In genomic region chr1:155316922-155317321, GRCh38 we compare ENCODE assay signal across 23 cellular contexts. TPM values are rescaled to one million over a fixed set of nuclear protein-coding genes. Genes with fewer than 3 reads are reported as not detected.
"Had no signal": no experiment of that assay in that cellular context is flagged by ENCODE, and none has a peak within 500 bp of the region (broad histone marks: within the 10 kb centered on the region; RNA-seq: fewer than 3 reads in every experiment).

No MANE protein-coding gene starts in this region.

- H3K9me3 ChIP-seq: adrenal gland, esophagus muscularis mucosa, gastroesophageal sphincter, heart left ventricle, lower lobe of right lung, suprapubic skin had no signal

- H3K4me3 ChIP-seq: adrenal gland, esophagus muscularis mucosa, gastroesophageal sphincter, heart left ventricle, lower lobe of right lung, suprapubic skin had no signal

- DNase-seq: activated CD4-positive, alpha-beta T cell treated with anti-CD3 and anti-CD28 coated beads for 48 hours; activated CD4-positive, CD25-positive, alpha-beta regulatory T cell; activated CD8-positive, alpha-beta T cell treated with anti-CD3 and anti-CD28 coated beads, Interleukin-2, amount 10 ng/mL, durations not matched to agents 7 days and 5 days; activated effector memory CD4-positive, alpha-beta T cell treated with anti-CD3 and anti-CD28 coated beads, Interleukin-2, amount 50 U/mL, for 16 hours; activated T-cell treated with anti-CD3 and anti-CD28 coated beads, Interleukin-2, amount 50 U/mL, for 48 hours; effector CD8-positive, alpha-beta T cell; heart left ventricle; kidney glomerular epithelial cell; lower lobe of right lung; natural killer cell; nucleus accumbens; stimulated activated CD4-positive, alpha-beta T cell treated with anti-CD3 and anti-CD28 coated beads, Interleukin-2, amount 100 ng/mL, for 24 hours; stimulated activated naive CD8-positive, alpha-beta T cell treated with anti-CD3 and anti-CD28 coated beads, Interleukin-15, amount 100 ng/mL, for 72 hours; SW 1271 had no signal

- H3K27ac ChIP-seq: adrenal gland, esophagus muscularis mucosa, gastroesophageal sphincter, heart left ventricle, lower lobe of right lung, suprapubic skin had no signal

- H3K27me3 ChIP-seq: adrenal gland, esophagus muscularis mucosa, gastroesophageal sphincter, heart left ventricle, suprapubic skin had no signal

- FAIRE-seq: astrocyte, endothelial cell of umbilical vein had no signal

- ATAC-seq: activated CD8-positive, alpha-beta T cell treated with anti-CD3 and anti-CD28 coated beads, Interleukin-2, amount 10 ng/mL, durations not matched to agents 7 days and 5 days; gastroesophageal sphincter; heart left ventricle; lower lobe of right lung; natural killer cell; stimulated activated naive CD8-positive, alpha-beta T cell treated with anti-CD3 and anti-CD28 coated beads, Interleukin-15, amount 100 ng/mL, for 72 hours had no signal

RNA-seq across cellular contexts. Expression of gene PKLR, which starts 15.7 kb away (rescaled TPM):
- total RNA-seq: activated CD8-positive, alpha-beta T cell treated with anti-CD3 and anti-CD28 coated beads, Interleukin-2, amount 10 ng/mL, durations not matched to agents 7 days and 5 days; astrocyte; cerebellum; endothelial cell of umbilical vein; esophagus muscularis mucosa; gastroesophageal sphincter; lower lobe of right lung; mesenteric fat pad; T-helper 2 cell treated with Interferon-gamma antibody and Interleukin-4, amounts not matched to agents 100 ng/mL and 5 ng/mL, for 36 hours had no signal
- polyA plus RNA-seq: endothelial cell of umbilical vein, heart left ventricle had no signal
